ENCODE assay signal across 16 cellular contexts in the genomic region with DNA sequence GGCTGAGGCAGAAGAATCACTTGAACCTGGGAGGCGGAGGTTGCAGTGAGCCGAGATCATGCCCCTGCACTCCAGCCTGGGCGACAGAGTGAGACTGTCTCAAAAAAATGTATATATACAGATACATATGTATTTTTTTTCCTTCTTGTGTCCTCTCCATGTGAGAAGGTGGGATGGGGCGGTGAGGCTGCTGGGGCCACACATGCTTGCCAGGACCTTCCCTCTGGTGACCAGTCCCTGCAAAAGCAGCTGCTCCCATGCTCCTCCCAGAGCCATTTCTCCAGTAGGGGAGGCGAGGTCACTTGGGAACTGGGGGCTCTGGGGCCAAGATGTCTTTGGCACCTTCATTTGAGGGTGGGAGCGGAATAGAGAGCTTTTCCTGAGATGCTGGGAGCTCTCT.
"Had no signal": no experiment of that assay in that cellular context is flagged by ENCODE, and none has a peak within 500 bp of the region (broad histone marks: within the 10 kb centered on the region; RNA-seq: fewer than 3 reads in every experiment).

No MANE protein-coding gene starts in this region.

- H3K27me3 Mint-ChIP-seq: activated naive CD4-positive, alpha-beta T cell treated with anti-CD3 and anti-CD28 coated beads, Interleukin-2, amount 50 U/mL, for 24 hours; activated T-helper 17 cell treated with anti-CD3 and anti-CD28 coated beads, Interleukin-2, amount 50 U/mL, for 72 hours; natural killer cell treated with Interleukin-12 subunit alpha and Interleukin-12 subunit beta and Interleukin-15 and Interleukin-18, amount 100 ng/mL, for 72 hours; stimulated activated naive CD8-positive, alpha-beta T cell treated with anti-CD3 and anti-CD28 coated beads, Interleukin-15, Interleukin-2, amounts not matched to agents 100 ng/mL and 50 ng/mL, for 24 hours had no signal

- H3K4me3 Mint-ChIP-seq: activated naive CD4-positive, alpha-beta T cell treated with anti-CD3 and anti-CD28 coated beads, Interleukin-2, amount 50 U/mL, for 24 hours; activated T-helper 17 cell treated with anti-CD3 and anti-CD28 coated beads, Interleukin-2, amount 50 U/mL, for 72 hours; natural killer cell treated with Interleukin-12 subunit alpha and Interleukin-12 subunit beta and Interleukin-15 and Interleukin-18, amount 100 ng/mL, for 72 hours; stimulated activated naive CD8-positive, alpha-beta T cell treated with anti-CD3 and anti-CD28 coated beads, Interleukin-15, Interleukin-2, amounts not matched to agents 100 ng/mL and 50 ng/mL, for 24 hours had no signal

- H3K4me3 ChIP-seq: dorsolateral prefrontal cortex, esophagus squamous epithelium, sigmoid colon, SJCRH30, testis had no signal

- H3K27ac ChIP-seq: brain microvascular endothelial cell, esophagus squamous epithelium, foreskin keratinocyte, sigmoid colon, SJCRH30, testis, WERI-Rb-1 had no signal

- ATAC-seq: activated T-helper 17 cell treated with anti-CD3 and anti-CD28 coated beads, Interleukin-2, amount 50 U/mL, for 72 hours; foreskin keratinocyte; left lobe of liver; natural killer cell treated with Interleukin-12 subunit alpha and Interleukin-12 subunit beta and Interleukin-15 and Interleukin-18, amount 100 ng/mL, for 72 hours had no signal

- H3K27ac Mint-ChIP-seq: activated naive CD4-positive, alpha-beta T cell treated with anti-CD3 and anti-CD28 coated beads, Interleukin-2, amount 50 U/mL, for 24 hours; activated T-helper 17 cell treated with anti-CD3 and anti-CD28 coated beads, Interleukin-2, amount 50 U/mL, for 72 hours had no signal

- H3K27me3 ChIP-seq: brain microvascular endothelial cell, dorsolateral prefrontal cortex, esophagus squamous epithelium, foreskin keratinocyte, sigmoid colon, SJCRH30, testis had no signal

- DNase-seq: brain microvascular endothelial cell; dorsolateral prefrontal cortex; esophagus squamous epithelium; foreskin keratinocyte; head of caudate nucleus; mammary epithelial cell; sigmoid colon; SJCRH30; stimulated activated CD4-positive, alpha-beta T cell treated with anti-CD3 and anti-CD28 coated beads, Interleukin-12 subunit alpha, Interleukin-12 subunit beta, amount 100 ng/mL, for 4 hours; testis; WERI-Rb-1 had no signal

- H3K9me3 ChIP-seq: SJCRH30, testis had no signal

- H3K4me1 ChIP-seq: foreskin keratinocyte, sigmoid colon, SJCRH30, testis had no signal

- H3K9me3 Mint-ChIP-seq: activated naive CD4-positive, alpha-beta T cell treated with anti-CD3 and anti-CD28 coated beads, Interleukin-2, amount 50 U/mL, for 24 hours; activated T-helper 17 cell treated with anti-CD3 and anti-CD28 coated beads, Interleukin-2, amount 50 U/mL, for 72 hours; natural killer cell treated with Interleukin-12 subunit alpha and Interleukin-12 subunit beta and Interleukin-15 and Interleukin-18, amount 100 ng/mL, for 72 hours; stimulated activated naive CD8-positive, alpha-beta T cell treated with anti-CD3 and anti-CD28 coated beads, Interleukin-15, Interleukin-2, amounts not matched to agents 100 ng/mL and 50 ng/mL, for 24 hours had no signal
